Comparison of ENCODE assay signal across 27 cellular contexts in the genomic region with DNA sequence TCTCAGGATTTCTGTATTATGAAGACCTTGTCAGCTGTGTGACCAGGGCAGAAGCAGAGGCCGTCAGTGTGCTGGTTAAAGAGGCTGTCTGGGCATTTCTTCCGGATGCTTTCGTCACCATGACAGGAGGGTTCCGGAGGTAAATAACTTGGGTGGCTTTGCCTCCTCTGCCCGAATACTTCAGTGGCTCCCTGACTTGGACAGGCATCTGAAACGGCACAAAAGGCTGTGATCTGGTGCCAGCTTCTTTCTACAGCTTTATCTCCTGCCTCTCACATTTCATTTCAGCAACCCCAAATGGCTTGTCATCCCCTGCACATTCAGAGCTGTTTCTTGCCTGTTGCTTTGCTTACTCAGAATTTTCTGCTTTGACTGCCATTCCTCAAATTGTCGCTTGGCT. TPM values are rescaled to one million over a fixed set of nuclear protein-coding genes. Genes with fewer than 3 reads are reported as not detected.
DNase-seq lines count a peak whose midpoint lies in the region; ATAC-seq, FAIRE-seq and TF ChIP-seq lines count a peak whose summit lies in the region.
"Had no signal": no experiment of that assay in that cellular context is flagged by ENCODE, and none has a peak within 500 bp of the region (broad histone marks: within the 10 kb centered on the region; RNA-seq: fewer than 3 reads in every experiment).

No MANE protein-coding gene starts in this region.

- peaks cover 66% of the 10 kb centered on the region for H3K27me3 ChIP-seq in left ventricle myocardium inferior (ENCODE audit: low read depth)
- H3K27me3 ChIP-seq: BLaER1 had no signal

- CTCF ChIA-PET in HEK293 (lab: Yijun Ruan, JAX) = interaction anchor here (0.5 to 2.2 kb wide), 5 partner anchors 9 to 189 kb away, joined by 3 to 7 read pairs (median 4); no protein-coding TSS in a partner anchor

- no peak for DNase-seq in Right ventricle myocardium superior
- DNase-seq in left ventricle myocardium inferior = no peak
- no peak for DNase-seq in GM19239 (ENCODE audit: insufficient read length, low spot score)
- no peak for DNase-seq in anterior cingulate cortex (lab: John Stamatoyannopoulos, UW)
- no peak for DNase-seq in midbrain (lab: John Stamatoyannopoulos, UW)
- DNase-seq: 8988T; ACHN; BE2C; C1 segment of cervical spinal cord; CD4-positive, alpha-beta memory T cell; CD4-positive, CD25-positive, alpha-beta regulatory T cell; CD8-positive, alpha-beta memory T cell; COR-L47; DMS 273 treated with DMSO at 0.1 percent for 48 hours; DMS153; DMS53; DMS79; DND-41; EL; GDM1 had no signal

- H3K36me3 ChIP-seq in left ventricle myocardium inferior (no peaks in the 10 kb centered on the region), HEK293 (ENCODE audit: control insufficient read depth in 2 of 2, insufficient read depth in 1 of 2, low read length in 2 of 2) (no peaks in the 10 kb centered on the region)
- H3K36me3 ChIP-seq: BE2C had no signal

- FAIRE-seq in GM19239 (lab: Jason Lieb, UNC) = peak; percentile 26
- FAIRE-seq: A204.1 had no signal

- TF ChIP-seq CTCF in left ventricle myocardium inferior (IDR thresholded peaks at IDR 0.05; ENCODE audit: borderline replicate concordance) (no peak), HEK293 (tag by site-specific recombination; IDR thresholded peaks at IDR 0.05) (no peak)

- no peak overlapping the region for H3K4me3 ChIP-seq in left ventricle myocardium inferior
- H3K4me3 ChIP-seq in HEK293 (ENCODE audit: low read depth, low read length) = no peak overlapping the region
- H3K4me3 ChIP-seq: BLaER1, GM12878 had no signal

- no peak overlapping the region for H3K27ac ChIP-seq in left ventricle myocardium inferior (replicated peaks)
- H3K27ac ChIP-seq in HEK293 (ENCODE audit: extremely low read depth, low read depth, low read length) = no peak overlapping the region
- H3K27ac ChIP-seq: BLaER1 had no signal

- H3K9me3 ChIP-seq in left ventricle myocardium inferior (replicated peaks) (no peaks in the 10 kb centered on the region), HEK293 (ENCODE audit: control insufficient read depth, insufficient read depth, low read depth, low read length) (no peaks in the 10 kb centered on the region)
- H3K9me3 ChIP-seq: BE2C, BLaER1 had no signal

- ATAC-seq in Right ventricle myocardium superior (ENCODE audit: poor library complexity) = peak; percentile 57
- ATAC-seq: GM12878 had no signal

- H3K4me1 ChIP-seq in left ventricle myocardium inferior (no peaks in the 10 kb centered on the region), HEK293 (ENCODE audit: control insufficient read depth, insufficient read depth, low read length) (no peaks in the 10 kb centered on the region)
- H3K4me1 ChIP-seq: BE2C had no signal

- intact Hi-C loops in Right ventricle myocardium superior (cut with DNase I) (no loop called here), left ventricle myocardium inferior (cut with micrococcal nuclease) (no loop called here)

- POLR2A ChIA-PET in HEK293 (lab: Yijun Ruan, JAX) = no interaction called here

TF ChIP-seq in HEK293, 187 proteins besides CTCF, POLR2A, EP300 and RAD21:
- TF ChIP-seq SCRT2 (tag by site-specific recombination; IDR thresholded peaks at IDR 0.05) (peak; percentile 31; the same call in 1 of the 2 replicates), ZNF121 (tag by site-specific recombination; IDR thresholded peaks at IDR 0.05) (no peak), ZNF133 (tag by site-specific recombination; IDR thresholded peaks at IDR 0.05) (no peak), ZFP69B (tag by site-specific recombination; IDR thresholded peaks at IDR 0.05) (no peak)
- TF ChIP-seq, protein P1, sequence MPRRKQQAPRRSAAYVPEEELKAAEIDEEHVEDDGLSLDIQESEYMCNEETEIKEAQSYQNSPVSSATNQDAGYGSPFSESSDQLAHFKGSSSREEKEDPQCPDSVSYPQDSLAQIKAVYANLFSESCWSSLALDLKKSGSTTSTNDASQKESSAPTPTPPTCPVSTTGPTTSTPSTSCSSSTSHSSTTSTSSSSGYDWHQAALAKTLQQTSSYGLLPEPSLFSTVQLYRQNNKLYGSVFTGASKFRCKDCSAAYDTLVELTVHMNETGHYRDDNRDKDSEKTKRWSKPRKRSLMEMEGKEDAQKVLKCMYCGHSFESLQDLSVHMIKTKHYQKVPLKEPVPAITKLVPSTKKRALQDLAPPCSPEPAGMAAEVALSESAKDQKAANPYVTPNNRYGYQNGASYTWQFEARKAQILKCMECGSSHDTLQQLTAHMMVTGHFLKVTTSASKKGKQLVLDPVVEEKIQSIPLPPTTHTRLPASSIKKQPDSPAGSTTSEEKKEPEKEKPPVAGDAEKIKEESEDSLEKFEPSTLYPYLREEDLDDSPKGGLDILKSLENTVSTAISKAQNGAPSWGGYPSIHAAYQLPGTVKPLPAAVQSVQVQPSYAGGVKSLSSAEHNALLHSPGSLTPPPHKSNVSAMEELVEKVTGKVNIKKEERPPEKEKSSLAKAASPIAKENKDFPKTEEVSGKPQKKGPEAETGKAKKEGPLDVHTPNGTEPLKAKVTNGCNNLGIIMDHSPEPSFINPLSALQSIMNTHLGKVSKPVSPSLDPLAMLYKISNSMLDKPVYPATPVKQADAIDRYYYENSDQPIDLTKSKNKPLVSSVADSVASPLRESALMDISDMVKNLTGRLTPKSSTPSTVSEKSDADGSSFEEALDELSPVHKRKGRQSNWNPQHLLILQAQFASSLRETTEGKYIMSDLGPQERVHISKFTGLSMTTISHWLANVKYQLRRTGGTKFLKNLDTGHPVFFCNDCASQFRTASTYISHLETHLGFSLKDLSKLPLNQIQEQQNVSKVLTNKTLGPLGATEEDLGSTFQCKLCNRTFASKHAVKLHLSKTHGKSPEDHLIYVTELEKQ (tag by site-specific recombination; IDR thresholded peaks at IDR 0.05; ENCODE audit: borderline replicate concordance) = no peak
- TF ChIP-seq, protein P2, sequence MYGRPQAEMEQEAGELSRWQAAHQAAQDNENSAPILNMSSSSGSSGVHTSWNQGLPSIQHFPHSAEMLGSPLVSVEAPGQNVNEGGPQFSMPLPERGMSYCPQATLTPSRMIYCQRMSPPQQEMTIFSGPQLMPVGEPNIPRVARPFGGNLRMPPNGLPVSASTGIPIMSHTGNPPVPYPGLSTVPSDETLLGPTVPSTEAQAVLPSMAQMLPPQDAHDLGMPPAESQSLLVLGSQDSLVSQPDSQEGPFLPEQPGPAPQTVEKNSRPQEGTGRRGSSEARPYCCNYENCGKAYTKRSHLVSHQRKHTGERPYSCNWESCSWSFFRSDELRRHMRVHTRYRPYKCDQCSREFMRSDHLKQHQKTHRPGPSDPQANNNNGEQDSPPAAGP (tag by site-specific recombination; IDR thresholded peaks at IDR 0.05) = no peak

RNA-seq across cellular contexts. Expression of a gene that starts 23.2 kb away (rescaled TPM):
- not detected for total RNA-seq in Right ventricle myocardium superior
- not detected for total RNA-seq in left ventricle myocardium inferior
- total RNA-seq: A673; CD4-positive, alpha-beta memory T cell; CD4-positive, CD25-positive, alpha-beta regulatory T cell; CD8-positive, alpha-beta memory T cell; Daoy; G401 had no signal

RNA-seq across cellular contexts. Expression of a gene that starts 31.3 kb away (rescaled TPM):
- total RNA-seq in Right ventricle myocardium superior (not detected), left ventricle myocardium inferior (not detected)
- total RNA-seq: A673; CD4-positive, alpha-beta memory T cell; CD4-positive, CD25-positive, alpha-beta regulatory T cell; CD8-positive, alpha-beta memory T cell; Daoy; G401; GM12878 had no signal

RNA-seq across cellular contexts. Expression of a gene that starts 56.1 kb away (rescaled TPM):
- 0.73 TPM for total RNA-seq in Right ventricle myocardium superior
- total RNA-seq in left ventricle myocardium inferior = 1.4 TPM
- total RNA-seq: A673; CD8-positive, alpha-beta memory T cell; Daoy; G401 had no signal
